10 cellular contexts compared by ENCODE assay signal in the genomic region with DNA sequence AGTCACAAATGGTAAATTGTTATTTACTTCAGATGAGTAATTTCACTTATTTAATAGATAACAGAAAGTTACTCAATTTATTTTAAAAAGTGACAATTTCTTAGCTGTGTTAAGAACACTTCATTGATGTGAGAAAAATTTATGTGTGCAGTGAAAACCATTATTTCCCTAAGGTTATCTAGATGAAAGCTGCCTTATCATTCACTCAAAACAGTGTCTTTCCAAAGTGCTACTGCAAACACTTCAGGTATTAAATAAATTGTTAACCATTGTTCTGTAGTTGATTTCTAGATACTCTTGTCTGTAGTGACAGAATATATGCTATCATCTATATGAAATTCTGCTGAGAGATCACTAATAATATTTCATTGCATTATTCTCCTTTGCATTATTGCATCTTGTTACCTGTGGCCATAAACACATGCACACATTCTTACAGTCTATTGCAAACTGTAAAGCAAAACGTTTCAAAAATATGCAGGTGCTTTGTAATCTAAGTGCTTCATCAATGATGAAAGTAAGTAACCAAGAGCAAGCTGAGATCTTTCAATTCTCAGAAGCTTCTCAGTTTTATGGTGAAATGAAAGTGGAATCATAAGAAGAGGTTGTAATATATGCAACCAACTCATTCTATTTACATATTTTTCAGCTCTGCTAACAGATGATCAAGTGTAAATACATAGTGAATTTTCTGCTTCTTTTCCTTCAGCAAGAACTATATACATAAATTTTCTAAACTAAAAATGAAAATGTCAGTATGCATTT. TPM values are rescaled to one million over a fixed set of nuclear protein-coding genes. Genes with fewer than 3 reads are reported as not detected.
"Had no signal": no experiment of that assay in that cellular context is flagged by ENCODE, and none has a peak within 500 bp of the region (broad histone marks: within the 10 kb centered on the region; RNA-seq: fewer than 3 reads in every experiment).

No MANE protein-coding gene starts in this region.

- H3K9me3 ChIP-seq: HAP-1 had no signal

- H3K4me2 ChIP-seq: GM23338 had no signal

- FAIRE-seq: H1, HTR-8/SVneo, K562 had no signal

- H2AFZ ChIP-seq: GM23338 had no signal

- H3K4me3 ChIP-seq: GM23338, HAP-1, K562 had no signal

- H3K4me1 ChIP-seq: HAP-1 had no signal

- DNase-seq: H7, HFFc6, IMR-90, KG1 had no signal

- H3K36me3 ChIP-seq: HAP-1 had no signal

RNA-seq across cellular contexts. Expression of gene PRDM9, which starts 33.3 kb away (rescaled TPM):
- total RNA-seq: GM23338, H1, H7, HFFc6, HT-29, IMR-90 had no signal
- polyA plus RNA-seq: GM23338, H1, IMR-90 had no signal
